In genomic region chr1:54885237-54885679, GRCh38 we compare ENCODE assay signal across 8 cellular contexts. TPM values are rescaled to one million over a fixed set of nuclear protein-coding genes. Genes with fewer than 3 reads are reported as not detected.
DNase-seq lines count a peak whose midpoint lies in the region; ATAC-seq lines count a peak whose summit lies in the region.

No MANE protein-coding gene starts in this region.

- H3K4me3 ChIP-seq in iPS-20b (ENCODE audit: low read length) = peak overlapping the region; percentile 94
- peak overlapping the region in 1 of 5 donors; percentile 82 for H3K4me3 ChIP-seq in subcutaneous abdominal adipose tissue (ENCODE audit: low read depth in 1 of 5, low read length in 5 of 5)

- H3K9me3 ChIP-seq in iPS-20b (ENCODE audit: insufficient read depth, low read depth, low read length) = no peaks in the 10 kb centered on the region
- H3K9me3 ChIP-seq in subcutaneous abdominal adipose tissue (ENCODE audit: control insufficient read depth in 5 of 5, low read length in 5 of 5) = no peaks in the 10 kb centered on the region

- H3K27me3 Mint-ChIP-seq in activated T-cell treated with anti-CD3 and anti-CD28 coated beads, Interleukin-2, amount 50 U/mL, for 24 hours = peaks cover 16% of the 10 kb centered on the region
- H3K27me3 Mint-ChIP-seq in activated naive CD8-positive, alpha-beta T cell treated with anti-CD3 and anti-CD28 coated beads, Interleukin-2, amount 10 ng/mL, durations not matched to agents 7 days and 5 days = peaks cover 15% of the 10 kb centered on the region

- H3K27ac Mint-ChIP-seq in activated T-cell treated with anti-CD3 and anti-CD28 coated beads, Interleukin-2, amount 50 U/mL, for 24 hours = peak overlapping the region; percentile 92
- H3K27ac Mint-ChIP-seq in activated naive CD8-positive, alpha-beta T cell treated with anti-CD3 and anti-CD28 coated beads, Interleukin-2, amount 10 ng/mL, durations not matched to agents 7 days and 5 days = no peak overlapping the region

- peaks cover 51% of the 10 kb centered on the region for H3K4me1 Mint-ChIP-seq in activated T-cell treated with anti-CD3 and anti-CD28 coated beads, Interleukin-2, amount 50 U/mL, for 24 hours (ENCODE audit: low read depth)
- H3K4me1 Mint-ChIP-seq in activated naive CD8-positive, alpha-beta T cell treated with anti-CD3 and anti-CD28 coated beads, Interleukin-2, amount 10 ng/mL, durations not matched to agents 7 days and 5 days = peaks cover 36% of the 10 kb centered on the region

- ATAC-seq in activated naive CD8-positive, alpha-beta T cell treated with anti-CD3 and anti-CD28 coated beads, Interleukin-2, amount 10 ng/mL, durations not matched to agents 7 days and 5 days (ENCODE audit: low read depth) = no peak

- H3K36me3 ChIP-seq in iPS-20b (ENCODE audit: insufficient read depth, low read depth, low read length) (peaks cover 54% of the 10 kb centered on the region), subcutaneous abdominal adipose tissue (ENCODE audit: control insufficient read depth in 5 of 5, insufficient read depth in 5 of 5, low read length in 5 of 5) (peaks cover 0 to 4% (median 0%) of the 10 kb centered on the region in 5 donors)

- H3K4me1 ChIP-seq in iPS-20b (ENCODE audit: insufficient read depth, low read length) = peaks cover 17% of the 10 kb centered on the region; the same call in 1 of the 2 replicates
- peaks cover 13 to 48% (median 42%) of the 10 kb centered on the region in 5 donors for H3K4me1 ChIP-seq in subcutaneous abdominal adipose tissue (ENCODE audit: control insufficient read depth in 5 of 5, insufficient read depth in 5 of 5, low read length in 5 of 5)

- DNase-seq in activated T-cell treated with anti-CD3 and anti-CD28 coated beads, Interleukin-2, amount 50 U/mL, for 24 hours = no peak
- DNase-seq in activated T-cell treated with anti-CD3 and anti-CD28 coated beads, Interleukin-2, amount 50 U/mL, for 48 hours = no peak
- DNase-seq in activated naive CD8-positive, alpha-beta T cell treated with anti-CD3 and anti-CD28 coated beads, Interleukin-2, amount 10 ng/mL, durations not matched to agents 7 days and 5 days = no peak
- DNase-seq in NCI-H187 treated with DMSO at 0.1 percent for 48 hours (lab: John Stamatoyannopoulos, UW) (no peak), activated gamma-delta T cell (lab: John Stamatoyannopoulos, UW) (no peak), NCI-H2081 (lab: John Stamatoyannopoulos, UW) (no peak)

- no peaks in the 10 kb centered on the region for H3K27me3 ChIP-seq in iPS-20b (ENCODE audit: insufficient read depth, low read length)
- H3K27me3 ChIP-seq in subcutaneous abdominal adipose tissue (ENCODE audit: control insufficient read depth in 5 of 5, insufficient read depth in 4 of 5, low read length in 5 of 5) = no peaks in the 10 kb centered on the region

- H3K9ac ChIP-seq in iPS-20b (ENCODE audit: low read depth, low read length) (peak overlapping the region; percentile 87; the same call in 1 of the 2 replicates), subcutaneous abdominal adipose tissue (ENCODE audit: low read length in 5 of 5) (peak overlapping the region in 2 of 5 donors; percentile 50 to 85)

- no peaks in the 10 kb centered on the region for H3K9me3 Mint-ChIP-seq in activated T-cell treated with anti-CD3 and anti-CD28 coated beads, Interleukin-2, amount 50 U/mL, for 24 hours
- no peaks in the 10 kb centered on the region for H3K9me3 Mint-ChIP-seq in activated naive CD8-positive, alpha-beta T cell treated with anti-CD3 and anti-CD28 coated beads, Interleukin-2, amount 10 ng/mL, durations not matched to agents 7 days and 5 days

- peaks cover 66% of the 10 kb centered on the region for H3K36me3 Mint-ChIP-seq in activated T-cell treated with anti-CD3 and anti-CD28 coated beads, Interleukin-2, amount 50 U/mL, for 24 hours (ENCODE audit: low read depth)
- H3K36me3 Mint-ChIP-seq in activated naive CD8-positive, alpha-beta T cell treated with anti-CD3 and anti-CD28 coated beads, Interleukin-2, amount 10 ng/mL, durations not matched to agents 7 days and 5 days = peaks cover 34% of the 10 kb centered on the region

- H3K4me3 Mint-ChIP-seq in activated T-cell treated with anti-CD3 and anti-CD28 coated beads, Interleukin-2, amount 50 U/mL, for 24 hours = peak overlapping the region; percentile 89
- H3K4me3 Mint-ChIP-seq in activated naive CD8-positive, alpha-beta T cell treated with anti-CD3 and anti-CD28 coated beads, Interleukin-2, amount 10 ng/mL, durations not matched to agents 7 days and 5 days = peak overlapping the region; percentile 96

- POLR2A ChIA-PET in activated naive CD8-positive, alpha-beta T cell treated with anti-CD3 and anti-CD28 coated beads, Interleukin-2, amount 10 ng/mL, durations not matched to agents 7 days and 5 days (lab: Charles Lee) = no interaction called here

- H3K27ac ChIP-seq in iPS-20b (ENCODE audit: low read length) (no peak overlapping the region), subcutaneous abdominal adipose tissue (ENCODE audit: low read depth, low read length) (peak overlapping the region; percentile 69)

RNA-seq across cellular contexts. Expression of gene DHCR24, which starts 1.7 kb away (rescaled TPM):
- 10 to 100 TPM; 55.9 to 60.8 TPM for total RNA-seq in activated naive CD8-positive, alpha-beta T cell treated with anti-CD3 and anti-CD28 coated beads, Interleukin-2, amount 10 ng/mL, durations not matched to agents 7 days and 5 days
